7 cellular contexts compared by ENCODE assay signal in genomic region chr3:9395570-9396300, GRCh38. TPM values are rescaled to one million over a fixed set of nuclear protein-coding genes. Genes with fewer than 3 reads are reported as not detected.
DNase-seq lines count a peak whose midpoint lies in the region; ATAC-seq and TF ChIP-seq lines count a peak whose summit lies in the region.

No MANE protein-coding gene starts in this region.

- peaks cover 74% of the 10 kb centered on the region for H3K36me3 Mint-ChIP-seq in activated T-helper 2 cell treated with anti-CD3 and anti-CD28 coated beads, Interferon-gamma antibody, Interleukin-2, Interleukin-4, amounts not matched to agents 10 μg/mL and 5 μg/mL and 100 μg/mL, durations not matched to agents 14 hours and 24 hours and 36 hours (ENCODE audit: low read depth)

- H3K36me3 ChIP-seq in HUES6 (ENCODE audit: control insufficient read depth, insufficient read depth, low read length) (peaks cover 54% of the 10 kb centered on the region), iPS-15b (ENCODE audit: control insufficient read depth, insufficient read depth, low read length) (peaks cover 9% of the 10 kb centered on the region), stomach (peaks cover 13 to 30% (median 25%) of the 10 kb centered on the region in 4 donors)

- peaks cover 14% of the 10 kb centered on the region for H3K4me1 ChIP-seq in HUES6 (ENCODE audit: control insufficient read depth, insufficient read depth, low read length)
- H3K4me1 ChIP-seq in iPS-15b (ENCODE audit: control insufficient read depth, insufficient read depth, low read length), result peaks cover 7% of the 10 kb centered on the region
- peaks cover 45 to 72% (median 60%) of the 10 kb centered on the region in 4 donors for H3K4me1 ChIP-seq in stomach

- H3K4me3 ChIP-seq in HUES6 (ENCODE audit: low read depth, low read length) (peak overlapping the region; percentile 86), iPS-15b (ENCODE audit: low read depth, low read length) (peak overlapping the region; percentile 95), stomach (peak overlapping the region; percentile 65 to 97 (median 85))

- no peaks in the 10 kb centered on the region for H3K27me3 Mint-ChIP-seq in activated T-helper 2 cell treated with anti-CD3 and anti-CD28 coated beads, Interferon-gamma antibody, Interleukin-2, Interleukin-4, amounts not matched to agents 10 μg/mL and 5 μg/mL and 100 μg/mL, durations not matched to agents 14 hours and 24 hours and 36 hours (ENCODE audit: low read depth)

- H3K27ac Mint-ChIP-seq in activated T-helper 2 cell treated with anti-CD3 and anti-CD28 coated beads, Interferon-gamma antibody, Interleukin-2, Interleukin-4, amounts not matched to agents 10 μg/mL and 5 μg/mL and 100 μg/mL, durations not matched to agents 14 hours and 24 hours and 36 hours, result peak overlapping the region; percentile 88

- peak in 1 of 7 experiments; percentile 16 for TF ChIP-seq CTCF in stomach (IDR thresholded peaks at IDR 0.05)

- peak overlapping the region; percentile 90 for H3K9ac ChIP-seq in HUES6 (ENCODE audit: low read length)
- peak overlapping the region; percentile 90 for H3K9ac ChIP-seq in iPS-15b (ENCODE audit: low read depth, low read length)

- H3K9me3 ChIP-seq in HUES6 (ENCODE audit: control insufficient read depth, insufficient read depth, low read depth, low read length) (no peaks in the 10 kb centered on the region), iPS-15b (ENCODE audit: control insufficient read depth, insufficient read depth, low read length) (no peaks in the 10 kb centered on the region), stomach (no peaks in the 10 kb centered on the region)

- peaks cover 53% of the 10 kb centered on the region for H3K4me1 Mint-ChIP-seq in activated T-helper 2 cell treated with anti-CD3 and anti-CD28 coated beads, Interferon-gamma antibody, Interleukin-2, Interleukin-4, amounts not matched to agents 10 μg/mL and 5 μg/mL and 100 μg/mL, durations not matched to agents 14 hours and 24 hours and 36 hours (ENCODE audit: low read depth)

- H3K4me3 Mint-ChIP-seq in activated T-helper 2 cell treated with anti-CD3 and anti-CD28 coated beads, Interferon-gamma antibody, Interleukin-2, Interleukin-4, amounts not matched to agents 10 μg/mL and 5 μg/mL and 100 μg/mL, durations not matched to agents 14 hours and 24 hours and 36 hours (ENCODE audit: low read depth), result peak overlapping the region; percentile 88

- WGBS in stomach, 5 donors, result 3 to 5% (median 3%) methylated on average over 12 to 15 of the region's 15 CpGs

- intact Hi-C loops in activated T-helper 2 cell treated with anti-CD3 and anti-CD28 coated beads, Interferon-gamma antibody, Interleukin-2, Interleukin-4, amounts not matched to agents 10 μg/mL and 5 μg/mL and 100 μg/mL, durations not matched to agents 14 hours and 24 hours and 36 hours (cut with micrococcal nuclease), result loop anchor here (1.0 to 5.0 kb wide), 9 partner anchors 7 to 591 kb away; partner anchors contain the start of genes ARPC4, BRPF1, EMC3 and JAGN1
- intact Hi-C loops in stomach (cut with DNase I; ENCODE audit: low total_unique reads), result no loop called here

- TF ChIP-seq POLR2A in stomach (IDR thresholded peaks at IDR 0.05), result no peak

- peak overlapping the region; percentile 89 for H3K27ac ChIP-seq in HUES6 (ENCODE audit: low read depth, low read length)
- H3K27ac ChIP-seq in stomach, result peak overlapping the region; percentile 93 to 100 (median 99)

- H3K9me3 Mint-ChIP-seq in activated T-helper 2 cell treated with anti-CD3 and anti-CD28 coated beads, Interferon-gamma antibody, Interleukin-2, Interleukin-4, amounts not matched to agents 10 μg/mL and 5 μg/mL and 100 μg/mL, durations not matched to agents 14 hours and 24 hours and 36 hours, result no peaks in the 10 kb centered on the region

- DNase-seq in activated T-helper 2 cell treated with anti-CD3 and anti-CD28 coated beads, Interferon-gamma antibody, Interleukin-2, Interleukin-4, amounts not matched to agents 10 μg/mL and 5 μg/mL and 100 μg/mL, durations not matched to agents 14 hours and 24 hours and 36 hours (ENCODE audit: low spot score), result no peak
- DNase-seq in stomach (no peak), CD1c-positive myeloid dendritic cell (ENCODE audit: extremely low spot score) (no peak)

- TF ChIP-seq EP300 in stomach (IDR thresholded peaks at IDR 0.05), result no peak

- ATAC-seq in GM18907 (IDR thresholded peaks at IDR 0.05; ENCODE audit: unreplicated experiment), result no peak
- no peak for ATAC-seq in HG02610 (IDR thresholded peaks at IDR 0.05; ENCODE audit: unreplicated experiment)

- H3K27me3 ChIP-seq in HUES6 (ENCODE audit: control insufficient read depth, insufficient read depth, low read length) (no peaks in the 10 kb centered on the region), iPS-15b (ENCODE audit: control insufficient read depth, insufficient read depth, low read length) (no peaks in the 10 kb centered on the region), stomach (no peaks in the 10 kb centered on the region)

RNA-seq across cellular contexts. Expression of gene SETD5, which starts 1.7 kb away (rescaled TPM):
- 146 and 148 TPM in 2 replicates for total RNA-seq in activated T-helper 2 cell treated with anti-CD3 and anti-CD28 coated beads, Interferon-gamma antibody, Interleukin-2, Interleukin-4, amounts not matched to agents 10 μg/mL and 5 μg/mL and 100 μg/mL, durations not matched to agents 14 hours and 24 hours and 36 hours
- 100 to 1,000 TPM in 4 of 5 donors, 10 to 100 TPM in 1; 79.4 to 431 (median 150) TPM for total RNA-seq in stomach
- 10 to 100 TPM; 11.2 to 16.3 (median 11.3) TPM for polyA plus RNA-seq in stomach

RNA-seq across cellular contexts. Expression of gene THUMPD3, which starts 32.9 kb away (rescaled TPM):
- total RNA-seq in activated T-helper 2 cell treated with anti-CD3 and anti-CD28 coated beads, Interferon-gamma antibody, Interleukin-2, Interleukin-4, amounts not matched to agents 10 μg/mL and 5 μg/mL and 100 μg/mL, durations not matched to agents 14 hours and 24 hours and 36 hours, result 56.5 and 57.7 TPM in 2 replicates
- total RNA-seq in stomach, result 100 to 1,000 TPM in 1 of 5 donors, 10 to 100 TPM in 3, 1 to 10 TPM in 1; 4.7 to 255 (median 40.3) TPM
- polyA plus RNA-seq in stomach, result 10 to 100 TPM; 20.0 to 24.6 (median 23.5) TPM
